In the genomic region with DNA sequence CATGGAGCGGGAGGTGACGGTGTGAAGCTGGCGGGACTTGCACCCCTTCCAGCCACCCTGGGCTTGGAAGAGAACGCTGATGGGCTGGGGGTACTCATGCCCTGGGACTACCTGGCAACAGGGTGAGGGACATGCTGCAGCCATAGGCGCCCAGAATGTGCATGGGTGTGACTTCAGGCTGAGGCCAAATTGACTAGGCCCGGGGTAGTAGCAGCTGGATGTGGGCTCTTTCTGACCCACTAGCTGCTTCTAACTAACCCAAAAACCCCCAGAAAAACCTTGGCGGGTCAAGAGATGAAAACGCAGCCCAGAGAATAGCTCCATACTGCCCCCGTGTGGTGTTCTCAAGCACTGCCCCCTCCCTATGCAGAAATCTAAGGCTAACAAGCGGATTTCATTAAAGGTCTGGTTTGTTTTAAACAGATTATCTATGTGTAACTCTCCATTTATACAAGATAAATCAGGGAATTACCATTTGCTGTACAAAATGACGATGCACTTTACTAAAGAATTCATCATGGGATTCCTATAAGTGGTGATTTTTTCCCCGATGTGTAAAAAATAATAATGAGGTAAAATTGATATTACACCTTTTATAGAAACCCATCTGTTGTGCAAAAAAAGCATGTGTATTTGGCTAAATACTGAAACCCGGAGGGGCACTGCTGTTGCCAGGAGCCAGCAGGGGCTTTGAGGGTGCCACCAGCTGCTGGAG, we compare ENCODE assay signal across 8 cellular contexts. TPM values are rescaled to one million over a fixed set of nuclear protein-coding genes. Genes with fewer than 3 reads are reported as not detected.
DNase-seq lines count a peak whose midpoint lies in the region; ATAC-seq and TF ChIP-seq lines count a peak whose summit lies in the region.

No MANE protein-coding gene starts in this region.

- H3K27me3 ChIP-seq in A673 (replicated peaks; ENCODE audit: insufficient read depth, low read depth, low read length, poor library complexity), result no peaks in the 10 kb centered on the region

- no TSS peak for BruUV-seq in A673 (replicated peaks; lab: Mats Ljungman, UMichigan)

- H3K4me3 ChIP-seq in A673 (ENCODE audit: low read depth, low read length, poor library complexity, severe bottlenecking), result peak overlapping the region; percentile 44

- H3K36me3 ChIP-seq in A673 (ENCODE audit: insufficient read depth, low read length, poor library complexity, severe bottlenecking), result peaks cover 23% of the 10 kb centered on the region

- ATAC-seq in HG03280 (IDR thresholded peaks at IDR 0.05; ENCODE audit: unreplicated experiment), result no peak
- ATAC-seq in HG03439 (IDR thresholded peaks at IDR 0.05; ENCODE audit: unreplicated experiment), result no peak

- peak overlapping the region; percentile 75 for H3K4me3 Mint-ChIP-seq in neural crest cell

- POLR2A ChIA-PET in A673 (lab: Charles Lee; ENCODE audit: low non-redundant PET), result no interaction called here

- CTCF ChIA-PET in A673 (lab: Charles Lee), result interaction anchor here (0.5 to 1.5 kb wide), 10 partner anchors 8 to 159 kb away, joined by 3 to 9 read pairs (median 4); a partner anchor contains a TSS

- no peaks in the 10 kb centered on the region for H3K9me3 ChIP-seq in A673 (ENCODE audit: low read depth, low read length, poor library complexity, severe bottlenecking)

- H3K36me3 Mint-ChIP-seq in neural crest cell (ENCODE audit: low read depth), result no peaks in the 10 kb centered on the region

- no peak overlapping the region for H3K27ac Mint-ChIP-seq in neural crest cell (ENCODE audit: unreplicated experiment)

- TF ChIP-seq POLR2A in erythroblast (IDR thresholded peaks at IDR 0.05; ENCODE audit: low read length), result no peak

- peaks cover 50% of the 10 kb centered on the region for H3K4me1 ChIP-seq in A673 (ENCODE audit: insufficient read depth, low read length, poor library complexity, severe bottlenecking)

- TF ChIP-seq CTCF in A673 (conservative IDR thresholded peaks at IDR 0.05; ENCODE audit: low read depth, low read length), result peak; percentile 92
- peak; percentile 80 for TF ChIP-seq CTCF in GM10266 (IDR thresholded peaks at IDR 0.05; ENCODE audit: control insufficient read depth, insufficient read depth, low read depth, missing control alignments)
- peak; percentile 84 for TF ChIP-seq CTCF in neural crest cell (conservative IDR thresholded peaks at IDR 0.05)

- peaks cover 8% of the 10 kb centered on the region for H3K27me3 Mint-ChIP-seq in neural crest cell (ENCODE audit: low read depth)

- intact Hi-C loops in A673 (cut with micrococcal nuclease; ENCODE audit: unreplicated experiment), result no loop called here

- no peaks in the 10 kb centered on the region for H3K9me3 Mint-ChIP-seq in neural crest cell

- peaks cover 52% of the 10 kb centered on the region for H3K4me1 Mint-ChIP-seq in neural crest cell

- DNase-seq in A673 (ENCODE audit: low spot score), result peak; percentile 77
- peak; percentile 89 for DNase-seq in GM10266 (ENCODE audit: extremely low spot score)
- peak; percentile 64 for DNase-seq in NCI-H345 (lab: John Stamatoyannopoulos, UW)
- DNase-seq in activated CD8-positive, alpha-beta memory T cell treated with anti-CD3 and anti-CD28 coated beads, Interleukin-2, amount 50 U/mL, for 4 hours, result peak; percentile 56
- DNase-seq in erythroblast (lab: John Stamatoyannopoulos, UW), result peak; percentile 61 to 80
- DNase-seq in neural crest cell (ENCODE audit: low read depth, low spot score), result peak; percentile 63

- H3K27ac ChIP-seq in A673 (ENCODE audit: low read depth, low read length, poor library complexity, severe bottlenecking), result no peak overlapping the region

RNA-seq across cellular contexts. Expression of a gene that starts 4.2 kb away (rescaled TPM):
- total RNA-seq in A673 (2021), result 44.8 and 52.1 TPM in 2 replicates
- 46.7 and 50.7 TPM in 2 replicates for total RNA-seq in neural crest cell

RNA-seq across cellular contexts. Expression of a gene that starts 12.0 kb away (rescaled TPM):
- 22.5 and 27.1 TPM in 2 replicates for total RNA-seq in A673 (2021)
- total RNA-seq in neural crest cell, result 33.1 and 34.1 TPM in 2 replicates

RNA-seq across cellular contexts. Expression of a gene that starts 17.3 kb away (rescaled TPM):
- 65.5 and 69.0 TPM in 2 replicates for total RNA-seq in A673 (2021)
- 67.0 and 68.2 TPM in 2 replicates for total RNA-seq in neural crest cell

RNA-seq across cellular contexts. Expression of a gene that starts 34.0 kb away (rescaled TPM):
- total RNA-seq in A673 (2021) (not detected in 2 replicates), neural crest cell (not detected in 2 replicates)

RNA-seq across cellular contexts. Expression of a gene that starts 57.3 kb away (rescaled TPM):
- total RNA-seq in A673 (2021) (not detected in 2 replicates), neural crest cell (not detected in 2 replicates)
